Comparison of ENCODE assay signal across 8 cellular contexts in the genomic region with DNA sequence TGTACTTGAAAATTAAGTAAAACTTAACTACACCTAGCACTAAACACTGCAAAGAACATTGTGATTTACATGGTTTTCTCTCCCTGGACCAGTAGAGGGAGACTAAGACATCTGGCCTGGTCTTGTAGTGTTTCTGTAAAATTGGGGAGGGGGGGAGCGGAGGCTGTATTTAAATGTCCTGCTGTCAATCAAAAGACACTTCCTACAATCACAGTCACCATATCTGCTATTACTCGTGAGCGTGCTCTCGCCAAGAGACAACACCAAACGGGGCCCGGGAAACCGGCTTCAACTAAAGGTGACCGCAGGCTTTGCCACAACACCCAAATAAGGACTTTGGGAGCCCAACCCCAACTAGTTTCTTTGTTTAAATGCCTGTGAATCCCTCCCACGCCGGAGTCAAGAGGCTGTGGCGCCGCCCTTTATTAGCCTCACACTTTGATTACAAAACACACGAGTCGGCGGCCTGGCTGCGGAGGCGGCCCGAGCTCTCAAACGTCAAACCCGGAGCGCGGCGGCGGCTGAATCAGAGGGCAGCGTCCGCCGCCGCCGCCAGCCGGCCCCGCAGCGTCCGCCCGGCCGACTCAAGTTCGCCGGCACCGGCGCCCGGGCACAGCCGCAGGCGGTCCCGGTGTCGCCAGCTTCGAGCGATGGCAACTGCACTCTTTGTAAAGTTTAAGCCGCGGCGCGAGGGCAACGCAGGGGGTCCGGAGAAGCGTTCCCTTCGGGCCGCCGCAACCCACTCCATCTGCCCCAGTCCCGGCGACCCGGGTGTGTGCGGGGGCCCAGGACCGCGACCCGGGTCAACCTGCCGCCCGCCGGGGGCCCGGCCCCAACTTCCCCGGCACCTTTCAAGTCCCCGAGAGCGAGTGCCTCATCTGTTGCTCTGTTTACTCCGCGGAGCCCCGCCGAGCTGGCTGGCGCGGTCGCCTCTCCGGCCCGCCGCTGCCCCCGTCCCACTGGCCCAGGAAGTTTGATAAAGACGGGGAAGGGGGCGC. TPM values are rescaled to one million over a fixed set of nuclear protein-coding genes. Genes with fewer than 3 reads are reported as not detected.
DNase-seq lines count a peak whose midpoint lies in the region; ATAC-seq and TF ChIP-seq lines count a peak whose summit lies in the region.

No MANE protein-coding gene starts in this region.

- H2BK5ac ChIP-seq in neuronal stem cell (ENCODE audit: low read length): no peak overlapping the region

- H2BK120ac ChIP-seq in neuronal stem cell (ENCODE audit: low read depth, low read length): no peak overlapping the region

- peaks cover 8% of the 10 kb centered on the region for H3K9me3 Mint-ChIP-seq in activated naive CD4-positive, alpha-beta T cell treated with anti-CD3 and anti-CD28 coated beads for 36 hours

- no peaks in the 10 kb centered on the region; the same call in 1 of the 2 replicates for H3K36me3 ChIP-seq in SJSA1
- no peaks in the 10 kb centered on the region for H3K36me3 ChIP-seq in gastroesophageal sphincter
- H3K36me3 ChIP-seq in neuronal stem cell (replicated peaks in 1 of 2; ENCODE audit: control insufficient read depth in 2 of 2, insufficient read depth in 2 of 2, low read length in 2 of 2): no peaks in the 10 kb centered on the region
- H3K36me3 ChIP-seq in subcutaneous abdominal adipose tissue (ENCODE audit: control insufficient read depth in 5 of 5, insufficient read depth in 5 of 5, low read length in 5 of 5): peaks cover 0 to 2% (median 0%) of the 10 kb centered on the region in 5 donors

- peak overlapping the region; percentile 1; the same call in 1 of the 2 replicates for H3K27ac ChIP-seq in SJSA1
- peak overlapping the region; percentile 91 to 98 (median 96) for H3K27ac ChIP-seq in gastroesophageal sphincter
- H3K27ac ChIP-seq in neuronal stem cell (replicated peaks; ENCODE audit: low read length): peak overlapping the region; percentile 35
- peak overlapping the region; percentile 95 for H3K27ac ChIP-seq in subcutaneous abdominal adipose tissue (ENCODE audit: low read depth, low read length)

- peak; percentile 78 for TF ChIP-seq CTCF in HFF-Myc (IDR thresholded peaks at IDR 0.05; ENCODE audit: low read depth, low read length, missing control alignments)
- TF ChIP-seq CTCF in gastroesophageal sphincter (IDR thresholded peaks at IDR 0.05): peak; percentile 83 to 90 (median 84)

- peak overlapping the region; percentile 85 for H3K18ac ChIP-seq in neuronal stem cell (ENCODE audit: low read length)

- H2BK15ac ChIP-seq in neuronal stem cell (ENCODE audit: low read length): no peak overlapping the region

- peak; percentile 75 for DNase-seq in GF-D8 (lab: John Stamatoyannopoulos, UW)
- DNase-seq in HFF-Myc (ENCODE audit: extremely low read depth, low read depth): peak; percentile 62
- peak; percentile 84 for DNase-seq in MV-4-11 (lab: John Stamatoyannopoulos, UW)
- peak; percentile 86 to 88 for DNase-seq in SJSA1 (ENCODE audit: low read depth in 1 of 2, low spot score in 2 of 2)
- peak; percentile 97 for DNase-seq in activated naive CD4-positive, alpha-beta T cell treated with anti-CD3 and anti-CD28 coated beads for 36 hours
- DNase-seq in neuronal stem cell (ENCODE audit: low spot score): peak; percentile 89

- peak overlapping the region; percentile 43 for H2AK5ac ChIP-seq in neuronal stem cell (ENCODE audit: low read depth, low read length)

- no peak overlapping the region for H2BK12ac ChIP-seq in neuronal stem cell (ENCODE audit: low read length)

- no peaks in the 10 kb centered on the region for H3K27me3 Mint-ChIP-seq in activated naive CD4-positive, alpha-beta T cell treated with anti-CD3 and anti-CD28 coated beads for 36 hours (ENCODE audit: low read depth)

- peak overlapping the region; percentile 65 for H3K4me3 ChIP-seq in HFF-Myc (replicated peaks; ENCODE audit: low read depth, low read length)
- H3K4me3 ChIP-seq in SJSA1: peak overlapping the region; percentile 71
- H3K4me3 ChIP-seq in gastroesophageal sphincter: peak overlapping the region; percentile 61 to 92
- H3K4me3 ChIP-seq in neuronal stem cell (ENCODE audit: low read length in 2 of 2): peak overlapping the region; percentile 82 to 90
- H3K4me3 ChIP-seq in subcutaneous abdominal adipose tissue (ENCODE audit: low read depth in 1 of 5, low read length in 5 of 5): peak overlapping the region; percentile 66 to 81 (median 73)

- H3K14ac ChIP-seq in neuronal stem cell (ENCODE audit: low read length): peak overlapping the region; percentile 56

- peak overlapping the region; percentile 96 for H2AFZ ChIP-seq in neuronal stem cell (ENCODE audit: low read length)

- CTCF ChIA-PET in activated naive CD4-positive, alpha-beta T cell treated with anti-CD3 and anti-CD28 coated beads for 36 hours (lab: Charles Lee): interaction anchor here (1.7 kb wide), 1 partner anchor 56 kb away, joined by 5 read pairs; no protein-coding TSS in a partner anchor

- peak overlapping the region; percentile 55 for H3K23ac ChIP-seq in neuronal stem cell (ENCODE audit: low read depth, low read length, poor library complexity)

- no peak for TF ChIP-seq EP300 in gastroesophageal sphincter (IDR thresholded peaks at IDR 0.05)

- H3K9me3 ChIP-seq in SJSA1 (replicated peaks) (no peaks in the 10 kb centered on the region), gastroesophageal sphincter (no peaks in the 10 kb centered on the region), neuronal stem cell (replicated peaks in 1 of 2; ENCODE audit: control insufficient read depth in 2 of 2, insufficient read depth in 1 of 2, low read depth in 1 of 2, low read length in 2 of 2) (peaks cover 0 to 5% of the 10 kb centered on the region in 2 donors), subcutaneous abdominal adipose tissue (ENCODE audit: control insufficient read depth in 5 of 5, low read length in 5 of 5) (no peaks in the 10 kb centered on the region)

- H3K4me1 ChIP-seq in SJSA1 (replicated peaks): peaks cover 11% of the 10 kb centered on the region
- peaks cover 0 to 38% (median 12%) of the 10 kb centered on the region in 3 donors for H3K4me1 ChIP-seq in gastroesophageal sphincter
- peaks cover 0 to 2% of the 10 kb centered on the region in 2 donors for H3K4me1 ChIP-seq in neuronal stem cell (ENCODE audit: control insufficient read depth in 2 of 2, insufficient read depth in 1 of 2, low read depth in 1 of 2, low read length in 2 of 2)
- H3K4me1 ChIP-seq in subcutaneous abdominal adipose tissue (ENCODE audit: control insufficient read depth in 5 of 5, insufficient read depth in 5 of 5, low read length in 5 of 5): peaks cover 2 to 30% (median 16%) of the 10 kb centered on the region in 5 donors

- peaks cover 11% of the 10 kb centered on the region for H3K36me3 Mint-ChIP-seq in activated naive CD4-positive, alpha-beta T cell treated with anti-CD3 and anti-CD28 coated beads for 36 hours (ENCODE audit: low read depth)

- H3K4me1 Mint-ChIP-seq in activated naive CD4-positive, alpha-beta T cell treated with anti-CD3 and anti-CD28 coated beads for 36 hours (ENCODE audit: low read depth): peaks cover 44% of the 10 kb centered on the region

- no peak overlapping the region for H3K4ac ChIP-seq in neuronal stem cell (ENCODE audit: low read length)

- peak; percentile 98 for TF ChIP-seq POLR2A in gastroesophageal sphincter (IDR thresholded peaks at IDR 0.05)

- no peak overlapping the region for H4K91ac ChIP-seq in neuronal stem cell (ENCODE audit: low read depth, low read length, poor library complexity)

- peak overlapping the region; percentile 89 for H3K27ac Mint-ChIP-seq in activated naive CD4-positive, alpha-beta T cell treated with anti-CD3 and anti-CD28 coated beads for 36 hours

- H3K27me3 ChIP-seq in SJSA1 (replicated peaks) (no peaks in the 10 kb centered on the region), gastroesophageal sphincter (no peaks in the 10 kb centered on the region), neuronal stem cell (ENCODE audit: control insufficient read depth in 3 of 3, insufficient read depth in 3 of 3, low read depth in 1 of 3, low read length in 3 of 3) (peaks cover 0 to 9% (median 7%) of the 10 kb centered on the region in 3 experiments), subcutaneous abdominal adipose tissue (ENCODE audit: control insufficient read depth in 5 of 5, insufficient read depth in 4 of 5, low read length in 5 of 5) (no peaks in the 10 kb centered on the region)

- H3K79me1 ChIP-seq in neuronal stem cell (ENCODE audit: low read depth, low read length): no peaks in the 10 kb centered on the region

- H3K4me3 Mint-ChIP-seq in activated naive CD4-positive, alpha-beta T cell treated with anti-CD3 and anti-CD28 coated beads for 36 hours: peak overlapping the region; percentile 81

- 0% methylated on average over 7 of the region's 83 CpGs; no CpG with 5 or more reads in 1 of the 2 donors for WGBS in gastroesophageal sphincter (ENCODE audit: low coverage in 1 of 2), 2 donors
- no CpG with 5 or more reads among the region's 83 CpGs for WGBS in neuronal stem cell (ENCODE audit: extremely low coverage in 2 of 2, insufficient read length in 2 of 2, insufficient replicate concordance in 1 of 2), 2 donors

- H4K8ac ChIP-seq in neuronal stem cell (ENCODE audit: low read depth, low read length): no peak overlapping the region

- ATAC-seq in gastroesophageal sphincter: peak; percentile 76

- H3K9ac ChIP-seq in neuronal stem cell (ENCODE audit: low read depth, low read length, poor library complexity) (peak overlapping the region; percentile 86), subcutaneous abdominal adipose tissue (ENCODE audit: low read length in 5 of 5) (peak overlapping the region; percentile 76 to 94 (median 84))

- intact Hi-C loops in activated naive CD4-positive, alpha-beta T cell treated with anti-CD3 and anti-CD28 coated beads for 36 hours (cut with micrococcal nuclease): loop anchor here (1.0 to 10.0 kb wide), 17 partner anchors 10 to 837 kb away; a partner anchor contains a TSS

- H3K4me2 ChIP-seq in neuronal stem cell (ENCODE audit: insufficient read depth, low read length, poor library complexity, severe bottlenecking): peak overlapping the region; percentile 89

RNA-seq across cellular contexts. Expression of a gene that starts 1.3 kb away (rescaled TPM):
- 0.88 and 1.2 TPM in 2 replicates for total RNA-seq in SJSA1 (2014; rRNA removed; shearing (Covaris generic))
- total RNA-seq in activated naive CD4-positive, alpha-beta T cell treated with anti-CD3 and anti-CD28 coated beads for 36 hours: 10 to 100 TPM; 27.4 to 29.3 TPM
- 10 to 100 TPM; 15.0 to 26.3 (median 21.4) TPM for total RNA-seq in gastroesophageal sphincter
- 5.3 TPM for polyA plus RNA-seq in neuronal stem cell (2013, experiment 1 of 2)
- polyA plus RNA-seq in neuronal stem cell (2013, experiment 2 of 2): 5.1 TPM

Comparison
In these comparisons a context has a peak if more than half of its experiments do, and no peak if none do; other contexts are left out.
1. Peak in every context shown above with its lines: DNase-seq, ATAC-seq, H3K4me3 ChIP-seq and H3K27ac ChIP-seq.
2. H3K27ac ChIP-seq: peak in every context shown above with its lines; median percentile 96 in gastroesophageal sphincter; 95 in subcutaneous abdominal adipose tissue; 35 in neuronal stem cell; 1 in SJSA1.